ENCODE assay signal across 11 cellular contexts in the genomic region with DNA sequence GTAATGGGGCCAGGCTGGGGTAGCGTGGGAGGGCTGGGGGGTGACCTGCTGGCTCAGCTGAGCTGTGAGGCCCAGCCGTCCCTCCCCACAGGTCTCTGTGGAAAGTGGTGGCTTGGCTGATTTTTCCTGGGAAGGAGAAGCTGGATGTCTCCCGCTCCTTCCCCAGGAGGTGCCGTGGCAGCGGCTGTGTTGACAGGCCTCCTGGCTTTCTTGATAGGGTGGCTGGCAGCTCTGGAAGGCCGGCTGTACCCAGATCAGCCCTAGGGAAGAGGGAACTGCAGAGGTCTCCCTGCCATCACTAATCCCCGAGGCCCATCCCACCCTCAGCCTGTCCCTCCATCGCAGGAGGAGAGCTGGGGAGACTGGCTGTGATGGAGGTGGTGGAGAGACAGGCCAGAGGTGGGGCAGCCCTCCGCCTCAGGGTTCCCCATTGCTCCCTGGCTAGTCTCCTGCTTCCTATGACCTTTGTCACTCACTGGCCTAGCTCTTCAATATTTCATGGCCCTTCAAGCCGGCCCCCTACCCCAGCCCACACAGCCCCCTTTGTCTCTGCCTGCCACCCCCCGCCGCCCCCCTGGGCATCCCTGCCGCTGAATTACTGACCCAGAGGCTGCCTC. TPM values are rescaled to one million over a fixed set of nuclear protein-coding genes. Genes with fewer than 3 reads are reported as not detected.
A peak's percentile ranks its signal among the peaks of the same experiment; 100 is the strongest.
DNase-seq lines count a peak whose midpoint lies in the region; ATAC-seq and TF ChIP-seq lines count a peak whose summit lies in the region.
"Had no signal": no experiment of that assay in that cellular context is flagged by ENCODE, and none has a peak within 500 bp of the region (broad histone marks: within the 10 kb centered on the region; RNA-seq: fewer than 3 reads in every experiment).

No MANE protein-coding gene starts in this region.

- H3K4me3 ChIP-seq in transverse colon (no peak overlapping the region), Karpas-422 (ENCODE audit: low read length) (no peak overlapping the region)

- no peak for TF ChIP-seq EP300 in transverse colon (IDR thresholded peaks at IDR 0.05; ENCODE audit: low read depth)

- H3K9me3 Mint-ChIP-seq in effector memory CD8-positive, alpha-beta T cell = no peaks in the 10 kb centered on the region
- no peaks in the 10 kb centered on the region for H3K9me3 Mint-ChIP-seq in naive B cell

- in situ Hi-C loops in transverse colon (cut with MboI; ENCODE audit: low pct_ligation_motif_present in 1 of 4, low pct_unique_long_range_greater_than_20kb in 1 of 4, low sequenced_read_pairs in 3 of 4) = no loop called here

- ATAC-seq in effector memory CD8-positive, alpha-beta T cell (replicated peaks) = no peak
- ATAC-seq in naive B cell (ENCODE audit: low read depth in 2 of 2) = no peak
- ATAC-seq in HG03521 (IDR thresholded peaks at IDR 0.05; ENCODE audit: unreplicated experiment) = no peak
- ATAC-seq in GM21717 (IDR thresholded peaks at IDR 0.05; ENCODE audit: unreplicated experiment) = no peak
- ATAC-seq: foreskin keratinocyte had no signal

- TF ChIP-seq POLR2A in transverse colon (IDR thresholded peaks at IDR 0.05) = no peak

- H3K27ac ChIP-seq in transverse colon = peak overlapping the region; percentile 84 to 96 (median 90)
- H3K27ac ChIP-seq in Karpas-422 (ENCODE audit: low read length) = no peak overlapping the region
- H3K27ac ChIP-seq: foreskin keratinocyte had no signal

- no peak overlapping the region for H3K9ac ChIP-seq in Karpas-422 (ENCODE audit: low read length)

- H3K4me2 ChIP-seq in Karpas-422 (ENCODE audit: low read depth, low read length, poor library complexity, severe bottlenecking) = no peak overlapping the region

- peak overlapping the region; percentile 3 to 77 for H3K27ac Mint-ChIP-seq in effector memory CD8-positive, alpha-beta T cell
- H3K27ac Mint-ChIP-seq in naive B cell = peak overlapping the region in 5 of 6 donors; percentile 33 to 94 (median 90)

- no peaks in the 10 kb centered on the region for H3K27me3 ChIP-seq in transverse colon
- H3K27me3 ChIP-seq in Karpas-422 (ENCODE audit: low read length) = no peaks in the 10 kb centered on the region

- H3K36me3 ChIP-seq in transverse colon = no peaks in the 10 kb centered on the region
- H3K36me3 ChIP-seq in Karpas-422 (ENCODE audit: insufficient read depth, low read length) = no peaks in the 10 kb centered on the region

- peaks cover under 1 to 19% of the 10 kb centered on the region in 2 donors for H3K27me3 Mint-ChIP-seq in effector memory CD8-positive, alpha-beta T cell
- H3K27me3 Mint-ChIP-seq in naive B cell = no peaks in the 10 kb centered on the region

- H2AFZ ChIP-seq in Karpas-422 (ENCODE audit: low read length) = no peak overlapping the region

- WGBS in transverse colon (ENCODE audit: low coverage in 1 of 2), 2 donors = 67 to 100% methylated on average over 2 to 11 of the region's 13 CpGs

- intact Hi-C loops in transverse colon (cut with DNase I; ENCODE audit: low total_unique reads) = no loop called here

- H3K4me1 Mint-ChIP-seq in effector memory CD8-positive, alpha-beta T cell (ENCODE audit: low read depth in 2 of 2) = peaks cover 41 to 58% of the 10 kb centered on the region in 2 donors
- peaks cover 84 to 98% (median 86%) of the 10 kb centered on the region in 3 donors for H3K4me1 Mint-ChIP-seq in naive B cell

- DNase-seq in M059J (ENCODE audit: low read depth) (peak; percentile 65), naive B cell (no peak), transverse colon (no peak), NOMO-1 treated with DMSO at 0.1 percent for 48 hours (lab: John Stamatoyannopoulos, UW; ENCODE audit: unreplicated experiment) (no peak), Karpas-422 (no peak)
- no peak for DNase-seq in effector memory CD8-positive, alpha-beta T cell
- DNase-seq: activated effector memory CD4-positive, alpha-beta T cell treated with Interleukin-2 at 50 U/mL for 16 hours; foreskin keratinocyte; NCI-H146 had no signal

- H3K4me1 ChIP-seq in transverse colon = peaks cover 63 to 99% (median 87%) of the 10 kb centered on the region in 4 donors
- H3K4me1 ChIP-seq in Karpas-422 (ENCODE audit: low read length) = peaks cover 21% of the 10 kb centered on the region
- H3K4me1 ChIP-seq: foreskin keratinocyte had no signal

- H3K9me2 ChIP-seq in Karpas-422 (replicated peaks; ENCODE audit: insufficient read depth, low read length) = no peaks in the 10 kb centered on the region

- no peak overlapping the region for H3K4me3 Mint-ChIP-seq in effector memory CD8-positive, alpha-beta T cell
- H3K4me3 Mint-ChIP-seq in naive B cell = peak overlapping the region; percentile 39 to 99 (median 81)

- TF ChIP-seq CTCF in transverse colon (IDR thresholded peaks at IDR 0.05) = no peak

- H3K36me3 Mint-ChIP-seq in effector memory CD8-positive, alpha-beta T cell (ENCODE audit: insufficient read depth) = peaks cover 2% of the 10 kb centered on the region
- H3K36me3 Mint-ChIP-seq in naive B cell = no peaks in the 10 kb centered on the region

- no peaks in the 10 kb centered on the region for H3K79me2 ChIP-seq in Karpas-422 (ENCODE audit: low read length)

- peaks cover 22% of the 10 kb centered on the region; the same call in 1 of the 2 replicates for H4K20me1 ChIP-seq in Karpas-422 (ENCODE audit: insufficient read depth, low read depth, low read length)

- no peaks in the 10 kb centered on the region for H3K9me3 ChIP-seq in transverse colon
- no peaks in the 10 kb centered on the region for H3K9me3 ChIP-seq in Karpas-422 (ENCODE audit: low read length)

RNA-seq across cellular contexts. Expression of gene CXXC5, which starts 6.8 kb away (rescaled TPM):
- total RNA-seq in M059J (2014; rRNA removed; shearing (Covaris generic)) = 78.6 and 122 TPM in 2 replicates
- polyA plus RNA-seq in naive B cell (ENCODE audit: low read depth in 6 of 6) = 100 to 1,000 TPM; 351 to 547 (median 399) TPM
- total RNA-seq in transverse colon = 10 to 100 TPM; 26.5 to 50.7 (median 36.2) TPM
- total RNA-seq in Karpas-422 (2014; rRNA removed; shearing (Covaris generic); ENCODE audit: low replicate concordance) = 2.8 and 2.9 TPM in 2 replicates

Comparison
In these comparisons a context has a peak if more than half of its experiments do, and no peak if none do; other contexts are left out.
1. H3K4me3 Mint-ChIP-seq: peak in naive B cell (8 of 8); none in effector memory CD8-positive, alpha-beta T cell (0 of 2).